In genomic region chr13:77460195-77460594, GRCh38 we compare ENCODE assay signal across 10 cellular contexts.
DNase-seq lines count a peak whose midpoint lies in the region; ATAC-seq, FAIRE-seq and TF ChIP-seq lines count a peak whose summit lies in the region.
"Had no signal": no experiment of that assay in that cellular context is flagged by ENCODE, and none has a peak within 500 bp of the region (broad histone marks: within the 10 kb centered on the region; RNA-seq: fewer than 3 reads in every experiment).

No MANE protein-coding gene starts in this region.

- H2BK12ac ChIP-seq in H1 (ENCODE audit: low read depth, low read length): no peak overlapping the region

- no peak overlapping the region for H3K4me3 ChIP-seq in H1 (ENCODE audit: extremely low read depth in 1 of 4, insufficient read depth in 2 of 4, low read depth in 3 of 4, low read length in 4 of 4)
- H3K4me3 ChIP-seq in aorta (ENCODE audit: low read length in 2 of 2): no peak overlapping the region

- no peak overlapping the region for H4K5ac ChIP-seq in H1 (ENCODE audit: insufficient read length, low read depth, low read length)

- H2AFZ ChIP-seq in H1 (ENCODE audit: low read length): peak overlapping the region; percentile 10; the same call in 1 of the 2 replicates

- ATAC-seq in natural killer cell (peak in 2 of 3 donors; percentile 40 to 58), HG03378 (IDR thresholded peaks at IDR 0.05; ENCODE audit: unreplicated experiment) (peak; percentile 85), aorta (ENCODE audit: low FRiP score) (peak; percentile 90)
- ATAC-seq in natural killer cell treated with Interleukin-12 subunit alpha and Interleukin-12 subunit beta and Interleukin-15 and Interleukin-18, amount 100 ng/mL, for 72 hours: no peak

- no peaks in the 10 kb centered on the region for H4K20me1 ChIP-seq in H1 (replicated peaks in 1 of 2; ENCODE audit: control insufficient read depth in 1 of 2, insufficient read depth in 2 of 2, low read length in 2 of 2)

- no peak for TF ChIP-seq RAD21 in H1 (IDR thresholded peaks at IDR 0.05 in 1 of 2, conservative IDR thresholded peaks at IDR 0.05 in 1 of 2; ENCODE audit: low read depth in 2 of 2, low read length in 2 of 2)

- H3K27me3 ChIP-seq in H1 (replicated peaks in 1 of 4; ENCODE audit: control insufficient read depth in 3 of 4, extremely low read depth in 1 of 4, insufficient read depth in 3 of 4, low read length in 3 of 4) (no peaks in the 10 kb centered on the region), aorta (ENCODE audit: control insufficient read depth in 1 of 2, insufficient read depth in 2 of 2, low read length in 1 of 2) (no peaks in the 10 kb centered on the region)

- H4K8ac ChIP-seq in H1 (ENCODE audit: extremely low read depth, insufficient read depth, low read length): no peak overlapping the region

- DNase-seq in natural killer cell: no peak
- no peak for DNase-seq in natural killer cell treated with Interleukin-12 subunit alpha and Interleukin-12 subunit beta and Interleukin-15 and Interleukin-18, amount 100 ng/mL, for 72 hours (ENCODE audit: low spot score)
- DNase-seq in H1 (ENCODE audit: low read depth in 1 of 2, low spot score in 2 of 2): no peak
- peak; percentile 69 to 71 for DNase-seq in aorta
- no peak for DNase-seq in stimulated activated CD8-positive, alpha-beta memory T cell treated with anti-CD3 and anti-CD28 coated beads, Interleukin-4, amount 100 ng/mL, for 48 hours
- no peak for DNase-seq in type B pancreatic cell (ENCODE audit: extremely low spot score, unreplicated experiment)
- no peak for DNase-seq in GM10266 (ENCODE audit: extremely low spot score)
- DNase-seq: ACHN, NCI-H2227 treated with DMSO at 0.1 percent for 48 hours had no signal

- CTCF ChIA-PET in H1 (lab: Charles Lee; ENCODE audit: partially characterized antibody): interaction anchor here (1.6 kb wide), 1 partner anchor 19 kb away, joined by 10 read pairs; no protein-coding TSS in a partner anchor

- H3K27me3 Mint-ChIP-seq in natural killer cell (ENCODE audit: low read depth in 2 of 2) (peaks cover 5 to 24% of the 10 kb centered on the region in 2 donors), type B pancreatic cell (no peaks in the 10 kb centered on the region)
- H3K27me3 Mint-ChIP-seq in natural killer cell treated with Interleukin-12 subunit alpha and Interleukin-12 subunit beta and Interleukin-15 and Interleukin-18, amount 100 ng/mL, for 72 hours: peaks cover 17 to 31% of the 10 kb centered on the region in 2 donors

- intact Hi-C loops in natural killer cell (cut with micrococcal nuclease): no loop called here
- intact Hi-C loops in aorta (cut with DNase I): no loop called here

- no peak overlapping the region for H3K18ac ChIP-seq in H1 (ENCODE audit: extremely low read depth, low read length)

- no peak overlapping the region for H3K27ac ChIP-seq in H1 (ENCODE audit: low read depth, low read length)
- no peak overlapping the region for H3K27ac ChIP-seq in aorta (ENCODE audit: low read depth in 1 of 2, low read length in 2 of 2)

- no peak overlapping the region for H2BK5ac ChIP-seq in H1 (ENCODE audit: low read depth, low read length)

- FAIRE-seq in H1 (lab: Jason Lieb, UNC): no peak

- H2BK15ac ChIP-seq in H1 (ENCODE audit: low read length): no peak overlapping the region

- H3K9ac ChIP-seq in H1 (replicated peaks in 1 of 4; ENCODE audit: extremely low read depth in 1 of 4, low read depth in 3 of 4, low read length in 3 of 4): no peak overlapping the region

- H3K4me1 Mint-ChIP-seq in natural killer cell (no peaks in the 10 kb centered on the region), type B pancreatic cell (ENCODE audit: unreplicated experiment) (peaks cover 26% of the 10 kb centered on the region)
- H3K4me1 Mint-ChIP-seq in natural killer cell treated with Interleukin-12 subunit alpha and Interleukin-12 subunit beta and Interleukin-15 and Interleukin-18, amount 100 ng/mL, for 72 hours (ENCODE audit: low read depth in 2 of 2): no peaks in the 10 kb centered on the region

- H3K23me2 ChIP-seq in H1 (ENCODE audit: low read depth, low read length): no peaks in the 10 kb centered on the region

- TF ChIP-seq EP300 in H1 (IDR thresholded peaks at IDR 0.05; ENCODE audit: borderline replicate concordance in 1 of 2, low read depth in 2 of 2, low read length in 2 of 2): no peak

- no peak for TF ChIP-seq POLR2A in H1 (IDR thresholded peaks at IDR 0.05; ENCODE audit: control extremely low read depth in 1 of 2, low read depth in 2 of 2, low read length in 2 of 2)

- H2AK5ac ChIP-seq in H1 (ENCODE audit: low read depth, low read length): no peak overlapping the region

- H3K36me3 ChIP-seq in H1 (ENCODE audit: control insufficient read depth in 2 of 4, insufficient read depth in 4 of 4, low read length in 3 of 4) (no peaks in the 10 kb centered on the region), aorta (ENCODE audit: control insufficient read depth in 1 of 2, insufficient read depth in 2 of 2, low read length in 1 of 2) (no peaks in the 10 kb centered on the region)

- no peaks in the 10 kb centered on the region for H3K36me3 Mint-ChIP-seq in natural killer cell
- no peaks in the 10 kb centered on the region for H3K36me3 Mint-ChIP-seq in natural killer cell treated with Interleukin-12 subunit alpha and Interleukin-12 subunit beta and Interleukin-15 and Interleukin-18, amount 100 ng/mL, for 72 hours
- no peaks in the 10 kb centered on the region for H3K36me3 Mint-ChIP-seq in type B pancreatic cell

- no peaks in the 10 kb centered on the region for H3K79me1 ChIP-seq in H1 (ENCODE audit: low read depth, low read length)

- no peak overlapping the region for H2BK120ac ChIP-seq in H1 (replicated peaks; ENCODE audit: low read depth, low read length)

- no peak overlapping the region for H3K14ac ChIP-seq in H1 (ENCODE audit: insufficient read length)

- no peak overlapping the region for H2BK20ac ChIP-seq in H1 (ENCODE audit: low read length)

- no peaks in the 10 kb centered on the region for H3K9me3 ChIP-seq in H1 (ENCODE audit: insufficient read depth in 2 of 2, low read depth in 1 of 2, low read length in 1 of 2)
- H3K9me3 ChIP-seq in aorta (ENCODE audit: control insufficient read depth, low read length): no peaks in the 10 kb centered on the region

- H3K4me3 Mint-ChIP-seq in natural killer cell (no peak overlapping the region), type B pancreatic cell (no peak overlapping the region)
- H3K4me3 Mint-ChIP-seq in natural killer cell treated with Interleukin-12 subunit alpha and Interleukin-12 subunit beta and Interleukin-15 and Interleukin-18, amount 100 ng/mL, for 72 hours: no peak overlapping the region

- no peak overlapping the region for H4K91ac ChIP-seq in H1 (replicated peaks; ENCODE audit: insufficient read length, low read length)

- TF ChIP-seq CTCF in natural killer cell (IDR thresholded peaks at IDR 0.05) (no peak), H1 (IDR thresholded peaks at IDR 0.05; ENCODE audit: control extremely low read depth in 1 of 3, insufficient read depth in 1 of 3, low read depth in 1 of 3, low read length in 3 of 3) (no peak), type B pancreatic cell (conservative IDR thresholded peaks at IDR 0.05) (no peak), GM10266 (IDR thresholded peaks at IDR 0.05; ENCODE audit: control insufficient read depth, insufficient read depth, low read depth, missing control alignments) (no peak)

- H3K4ac ChIP-seq in H1 (replicated peaks; ENCODE audit: insufficient read length, low read depth, low read length): no peak overlapping the region

- no peak overlapping the region for H3K23ac ChIP-seq in H1 (ENCODE audit: insufficient read length)

- 90% methylated on average over 2 of the region's 2 CpGs; no CpG with 5 or more reads in 1 of the 2 experiments for WGBS in H1 (ENCODE audit: extremely low coverage in 1 of 2, insufficient coverage in 1 of 2, insufficient read length in 1 of 2, insufficient replicate concordance in 2 of 2, low coverage in 1 of 2, low lambda C conversion rate in 2 of 2, missing lambda C conversion rate in 1 of 2), 2 experiments
- 60 to 64% methylated on average over 2 of the region's 2 CpGs for WGBS in aorta, 2 donors

- H3K4me2 ChIP-seq in H1 (ENCODE audit: insufficient read depth in 1 of 2, low read depth in 2 of 2, low read length in 2 of 2): no peak overlapping the region

- H3K27ac Mint-ChIP-seq in natural killer cell (no peak overlapping the region), type B pancreatic cell (no peak overlapping the region)
- H3K27ac Mint-ChIP-seq in natural killer cell treated with Interleukin-12 subunit alpha and Interleukin-12 subunit beta and Interleukin-15 and Interleukin-18, amount 100 ng/mL, for 72 hours: no peak overlapping the region

- H3K56ac ChIP-seq in H1 (replicated peaks; ENCODE audit: insufficient read length, low read depth, low read length): no peak overlapping the region

- H3K4me1 ChIP-seq in H1 (replicated peaks in 1 of 4; ENCODE audit: control insufficient read depth in 3 of 4, insufficient read depth in 4 of 4, low read length in 3 of 4): peaks cover 0 to 3% (median 0%) of the 10 kb centered on the region in 4 experiments; a peak in 1 of 7 replicates
- no peaks in the 10 kb centered on the region for H3K4me1 ChIP-seq in aorta (ENCODE audit: control insufficient read depth in 1 of 2, insufficient read depth in 2 of 2, low read length in 2 of 2)

- H3K79me2 ChIP-seq in H1 (ENCODE audit: control insufficient read depth in 1 of 2, insufficient read depth in 2 of 2, low read length in 2 of 2): no peaks in the 10 kb centered on the region

- no peaks in the 10 kb centered on the region for H3K9me3 Mint-ChIP-seq in natural killer cell
- no peaks in the 10 kb centered on the region for H3K9me3 Mint-ChIP-seq in natural killer cell treated with Interleukin-12 subunit alpha and Interleukin-12 subunit beta and Interleukin-15 and Interleukin-18, amount 100 ng/mL, for 72 hours
- H3K9me3 Mint-ChIP-seq in type B pancreatic cell: no peaks in the 10 kb centered on the region

- POLR2A ChIA-PET in H1 (lab: Charles Lee; ENCODE audit: partially characterized antibody): no interaction called here

TF ChIP-seq in H1, 55 proteins besides CTCF, POLR2A, EP300 and RAD21 (continues in another document):
- no peak for TF ChIP-seq TEAD4 (IDR thresholded peaks at IDR 0.05; ENCODE audit: low read depth, low read length)
- no peak for TF ChIP-seq ASH2L (IDR thresholded peaks at IDR 0.05; ENCODE audit: low read length)
- no peak for TF ChIP-seq JUND (IDR thresholded peaks at IDR 0.05; ENCODE audit: low read length)
- no peak for TF ChIP-seq HDAC2 (IDR thresholded peaks at IDR 0.05; ENCODE audit: borderline replicate concordance in 1 of 2, low read depth in 2 of 2, low read length in 2 of 2)
- no peak for TF ChIP-seq CBX5 (IDR thresholded peaks at IDR 0.05; ENCODE audit: low read depth, low read length)
- no peak for TF ChIP-seq POU5F1 (IDR thresholded peaks at IDR 0.05; ENCODE audit: low read depth, low read length)
- TF ChIP-seq SIX5 (IDR thresholded peaks at IDR 0.05; ENCODE audit: low read depth, low read length): no peak
- no peak for TF ChIP-seq KDM4A (IDR thresholded peaks at IDR 0.05; ENCODE audit: low read depth, low read length, severe bottlenecking)
- no peak for TF ChIP-seq BRCA1 (IDR thresholded peaks at IDR 0.05; ENCODE audit: low read depth, low read length)
- TF ChIP-seq KDM1A (IDR thresholded peaks at IDR 0.05; ENCODE audit: borderline replicate concordance, low read length): no peak
- no peak for TF ChIP-seq SIRT6 (IDR thresholded peaks at IDR 0.05; ENCODE audit: low read length)

Comparison
In these comparisons a context has a peak if more than half of its experiments do, and no peak if none do; other contexts are left out.
1. ATAC-seq: peak in natural killer cell (2 of 3), HG03378 (single experiment) and aorta (single experiment); none in natural killer cell treated with Interleukin-12 subunit alpha and Interleukin-12 subunit beta and Interleukin-15 and Interleukin-18, amount 100 ng/mL, for 72 hours (0 of 2).
2. DNase-seq: peak in aorta (2 of 2); none in natural killer cell (single experiment), natural killer cell treated with Interleukin-12 subunit alpha and Interleukin-12 subunit beta and Interleukin-15 and Interleukin-18, amount 100 ng/mL, for 72 hours (single experiment), H1 (0 of 2), stimulated activated CD8-positive, alpha-beta memory T cell treated with anti-CD3 and anti-CD28 coated beads, Interleukin-4, amount 100 ng/mL, for 48 hours (single experiment), type B pancreatic cell (single experiment) and GM10266 (single experiment).